ENCODE assay signal across 10 cellular contexts in genomic region chr1:26907071-26907922, GRCh38. TPM values are rescaled to one million over a fixed set of nuclear protein-coding genes. Genes with fewer than 3 reads are reported as not detected.
A peak's percentile ranks its signal among the peaks of the same experiment; 100 is the strongest.
DNase-seq lines count a peak whose midpoint lies in the region; ATAC-seq and TF ChIP-seq lines count a peak whose summit lies in the region.
"Had no signal": no experiment of that assay in that cellular context is flagged by ENCODE, and none has a peak within 500 bp of the region (broad histone marks: within the 10 kb centered on the region; RNA-seq: fewer than 3 reads in every experiment).

No MANE protein-coding gene starts in this region.

- WGBS in liver: 62% methylated on average over 6 of the region's 6 CpGs

- H3K27me3 Mint-ChIP-seq in naive thymus-derived CD4-positive, alpha-beta T cell: peaks cover 0 to 6% (median 0%) of the 10 kb centered on the region in 5 donors

- TF ChIP-seq CTCF in AG10803 (conservative IDR thresholded peaks at IDR 0.05; ENCODE audit: low read length) (no peak), cardiac fibroblast (IDR thresholded peaks at IDR 0.05; ENCODE audit: low read depth, low read length) (no peak), liver (IDR thresholded peaks at IDR 0.05; ENCODE audit: low read depth, low read length, missing input control) (no peak)

- H3K36me3 Mint-ChIP-seq in naive thymus-derived CD4-positive, alpha-beta T cell: peaks cover 0 to 4% (median 0%) of the 10 kb centered on the region in 5 donors
- H3K36me3 Mint-ChIP-seq: CD14-positive monocyte, naive B cell had no signal

- peaks cover 0 to 5% (median 2%) of the 10 kb centered on the region in 7 donors for H3K4me1 Mint-ChIP-seq in naive thymus-derived CD4-positive, alpha-beta T cell
- H3K4me1 Mint-ChIP-seq: CD14-positive monocyte had no signal

- H3K36me3 ChIP-seq in liver (ENCODE audit: control insufficient read depth in 4 of 4, insufficient read depth in 3 of 4, low read depth in 1 of 4, low read length in 3 of 4): peaks cover 0 to 6% (median under 1%) of the 10 kb centered on the region in 4 donors
- no peaks in the 10 kb centered on the region for H3K36me3 ChIP-seq in naive thymus-derived CD4-positive, alpha-beta T cell (ENCODE audit: control insufficient read depth in 2 of 3, insufficient read depth in 3 of 3, low read length in 3 of 3)

- no peak overlapping the region for H3K27ac Mint-ChIP-seq in naive thymus-derived CD4-positive, alpha-beta T cell
- H3K27ac Mint-ChIP-seq: CD14-positive monocyte had no signal

- ATAC-seq in naive thymus-derived CD4-positive, alpha-beta T cell: no peak
- ATAC-seq in HG03025 (IDR thresholded peaks at IDR 0.05; ENCODE audit: low FRiP score, unreplicated experiment) (no peak), GM19328 (IDR thresholded peaks at IDR 0.05; ENCODE audit: unreplicated experiment) (no peak), Right ventricle myocardium superior (ENCODE audit: poor library complexity) (no peak)

- no peaks in the 10 kb centered on the region for H3K27me3 ChIP-seq in liver (ENCODE audit: control insufficient read depth in 4 of 4, insufficient read depth in 4 of 4, low read length in 3 of 4)
- H3K27me3 ChIP-seq in naive thymus-derived CD4-positive, alpha-beta T cell (ENCODE audit: control insufficient read depth in 2 of 2, insufficient read depth in 2 of 2, low read length in 2 of 2): no peaks in the 10 kb centered on the region

- intact Hi-C loops in naive thymus-derived CD4-positive, alpha-beta T cell (cut with micrococcal nuclease): no loop called here
- intact Hi-C loops in Right ventricle myocardium superior (cut with DNase I): no loop called here

- DNase-seq in AG10803 (ENCODE audit: low read depth) (peak; percentile 72), M059J (ENCODE audit: low read depth) (peak; percentile 99), cardiac fibroblast (ENCODE audit: low read depth in 2 of 2) (peak; percentile 65 to 93), Right ventricle myocardium superior (no peak)
- DNase-seq in naive thymus-derived CD4-positive, alpha-beta T cell: no peak
- DNase-seq: naive B cell had no signal

- H3K4me3 ChIP-seq in AG10803 (ENCODE audit: low read length) (no peak overlapping the region), cardiac fibroblast (replicated peaks in 1 of 2; ENCODE audit: low read depth in 2 of 2, low read length in 2 of 2) (no peak overlapping the region), liver (ENCODE audit: low read depth in 1 of 3, low read length in 3 of 3) (no peak overlapping the region)
- H3K4me3 ChIP-seq in naive thymus-derived CD4-positive, alpha-beta T cell (ENCODE audit: low read length): no peak overlapping the region

- H3K9me3 Mint-ChIP-seq in naive thymus-derived CD4-positive, alpha-beta T cell: peaks cover 0 to 1% (median 0%) of the 10 kb centered on the region in 11 donors
- H3K9me3 Mint-ChIP-seq: CD14-positive monocyte, naive B cell had no signal

- no peak for TF ChIP-seq RAD21 in liver (IDR thresholded peaks at IDR 0.05)

- H3K27ac ChIP-seq in liver (ENCODE audit: low read depth in 1 of 2, low read length in 2 of 2): peak overlapping the region; percentile 47 to 52
- H3K27ac ChIP-seq in naive thymus-derived CD4-positive, alpha-beta T cell (ENCODE audit: low read depth, low read length): no peak overlapping the region

- CTCF ChIA-PET in naive thymus-derived CD4-positive, alpha-beta T cell (lab: Charles Lee): no interaction called here

- H3K4me1 ChIP-seq in liver (ENCODE audit: control insufficient read depth in 4 of 4, insufficient read depth in 4 of 4, low read length in 3 of 4): peaks cover 3 to 30% (median 16%) of the 10 kb centered on the region in 4 donors
- H3K4me1 ChIP-seq in naive thymus-derived CD4-positive, alpha-beta T cell (ENCODE audit: control insufficient read depth in 2 of 2, insufficient read depth in 2 of 2, low read length in 2 of 2): no peaks in the 10 kb centered on the region

- no peak overlapping the region for H3K9ac ChIP-seq in liver (ENCODE audit: low read depth in 1 of 2, low read length in 2 of 2)

- no peaks in the 10 kb centered on the region for H3K9me3 ChIP-seq in liver (ENCODE audit: control insufficient read depth in 4 of 4, low read length in 3 of 4)
- H3K9me3 ChIP-seq in naive thymus-derived CD4-positive, alpha-beta T cell (ENCODE audit: control insufficient read depth in 2 of 3, low read length in 3 of 3): no peaks in the 10 kb centered on the region

- H3K4me3 Mint-ChIP-seq in naive thymus-derived CD4-positive, alpha-beta T cell: no peak overlapping the region
- H3K4me3 Mint-ChIP-seq: CD14-positive monocyte, naive B cell had no signal

- POLR2A ChIA-PET in naive thymus-derived CD4-positive, alpha-beta T cell (lab: Charles Lee): no interaction called here

TF ChIP-seq in liver, 16 proteins besides CTCF, POLR2A, EP300 and RAD21 (continues in another document):
- no peak for TF ChIP-seq MAX (IDR thresholded peaks at IDR 0.05)
- TF ChIP-seq ATF3 (IDR thresholded peaks at IDR 0.05): no peak
- no peak for TF ChIP-seq YY1 (IDR thresholded peaks at IDR 0.05)
- peak; percentile 34 for TF ChIP-seq ZBTB33 (IDR thresholded peaks at IDR 0.05)
- no peak for TF ChIP-seq SP1 (IDR thresholded peaks at IDR 0.05)
- TF ChIP-seq HNF4A (conservative IDR thresholded peaks at IDR 0.05): peak in 1 of 2 donors; percentile 42
- no peak for TF ChIP-seq FOXA1 (IDR thresholded peaks at IDR 0.05)
- no peak for TF ChIP-seq FOXA2 (IDR thresholded peaks at IDR 0.05)
- TF ChIP-seq JUND (IDR thresholded peaks at IDR 0.05): peak in 1 of 2 donors; percentile 84
- TF ChIP-seq EGR1 (IDR thresholded peaks at IDR 0.05; ENCODE audit: low read depth in 2 of 2): no peak
- peak in 1 of 2 donors; percentile 38 for TF ChIP-seq RXRA (IDR thresholded peaks at IDR 0.05)
- TF ChIP-seq NR2F2 (IDR thresholded peaks at IDR 0.05): no peak
- TF ChIP-seq TAF1 (conservative IDR thresholded peaks at IDR 0.05): no peak

RNA-seq across cellular contexts. Expression of gene NR0B2, which starts 6.5 kb away (rescaled TPM):
- total RNA-seq in M059J (2014; rRNA removed; shearing (Covaris generic)): not detected in 2 replicates
- total RNA-seq in liver: 10 to 100 TPM; 15.7 to 24.2 TPM
- 100 to 1,000 TPM in 1 of 2 donors, 10 to 100 TPM in 1; 56.9 to 166 TPM for polyA plus RNA-seq in liver
- not detected for total RNA-seq in naive thymus-derived CD4-positive, alpha-beta T cell
- not detected for polyA plus RNA-seq in naive thymus-derived CD4-positive, alpha-beta T cell
- 5.1 TPM for total RNA-seq in Right ventricle myocardium superior
- polyA plus RNA-seq: CD14-positive monocyte had no signal

RNA-seq across cellular contexts. Expression of gene GPATCH3, which starts 7.0 kb away (rescaled TPM):
- total RNA-seq in M059J (2014; rRNA removed; shearing (Covaris generic)): 5.6 and 14.5 TPM in 2 replicates
- total RNA-seq in liver (1 to 10 TPM; 6.3 TPM), Right ventricle myocardium superior (10.4 TPM)
- polyA plus RNA-seq in liver: 1 to 10 TPM; 5.8 to 6.2 TPM
- total RNA-seq in naive thymus-derived CD4-positive, alpha-beta T cell: 10 to 100 TPM; 17.0 to 38.4 (median 22.6) TPM
- polyA plus RNA-seq in naive thymus-derived CD4-positive, alpha-beta T cell: 10 to 100 TPM; 12.5 to 21.3 TPM

RNA-seq across cellular contexts. Expression of gene NUDC, which starts 14.2 kb away (rescaled TPM):
- 63.5 and 80.9 TPM in 2 replicates for total RNA-seq in M059J (2014; rRNA removed; shearing (Covaris generic))
- total RNA-seq in liver (10 to 100 TPM; 18.2 to 22.8 TPM), Right ventricle myocardium superior (78.1 TPM)
- polyA plus RNA-seq in liver: 10 to 100 TPM; 49.7 to 50.7 TPM
- total RNA-seq in naive thymus-derived CD4-positive, alpha-beta T cell: 10 to 100 TPM; 36.5 to 69.0 (median 40.5) TPM
- polyA plus RNA-seq in naive thymus-derived CD4-positive, alpha-beta T cell: 100 to 1,000 TPM in 1 of 2 donors, 10 to 100 TPM in 1; 93.2 to 125 TPM

RNA-seq across cellular contexts. Expression of gene GPN2, which starts 17.2 kb away (rescaled TPM):
- 9.5 and 15.7 TPM in 2 replicates for total RNA-seq in M059J (2014; rRNA removed; shearing (Covaris generic))
- total RNA-seq in liver (10 to 100 TPM in 1 of 2 donors, 1 to 10 TPM in 1; 9.5 to 10.3 TPM), Right ventricle myocardium superior (15.7 TPM)
- 10 to 100 TPM; 10.5 to 12.7 TPM for polyA plus RNA-seq in liver
- 10 to 100 TPM; 22.1 to 50.6 (median 34.8) TPM for total RNA-seq in naive thymus-derived CD4-positive, alpha-beta T cell
- polyA plus RNA-seq in naive thymus-derived CD4-positive, alpha-beta T cell: 10 to 100 TPM in 1 of 2 donors, 1 to 10 TPM in 1; 9.1 to 20.4 TPM

RNA-seq across cellular contexts. Expression of gene SFN, which starts 44.3 kb away (rescaled TPM):
- 0.76 TPM in 1 of 2 replicates, not detected in the other for total RNA-seq in M059J (2014; rRNA removed; shearing (Covaris generic))
- total RNA-seq in liver: under 1 TPM in 1 of 2 donors, not detected in 1; 0.17 TPM
- polyA plus RNA-seq in liver: under 1 TPM in 1 of 2 donors, not detected in 1; 0.69 TPM
- 1 to 10 TPM in 4 of 5 experiments, under 1 TPM in 1; 0.74 to 1.9 (median 1.4) TPM for total RNA-seq in naive thymus-derived CD4-positive, alpha-beta T cell
- not detected for polyA plus RNA-seq in naive thymus-derived CD4-positive, alpha-beta T cell
- total RNA-seq in Right ventricle myocardium superior: not detected
- polyA plus RNA-seq: CD14-positive monocyte had no signal

Comparison
In these comparisons a context has a peak if more than half of its experiments do, and no peak if none do; other contexts are left out.
1. DNase-seq: peak in AG10803 (single experiment), M059J (single experiment) and cardiac fibroblast (2 of 2); none in naive thymus-derived CD4-positive, alpha-beta T cell (0 of 9) and Right ventricle myocardium superior (single experiment).